30 cellular contexts compared by ENCODE assay signal in genomic region chr10:116802876-116803275, GRCh38. TPM values are rescaled to one million over a fixed set of nuclear protein-coding genes. Genes with fewer than 3 reads are reported as not detected.
"Had no signal": no experiment of that assay in that cellular context is flagged by ENCODE, and none has a peak within 500 bp of the region (broad histone marks: within the 10 kb centered on the region; RNA-seq: fewer than 3 reads in every experiment).

No MANE protein-coding gene starts in this region.

- H3K4me3 ChIP-seq: coronary artery, gastrocnemius medialis, heart left ventricle had no signal

- H3K27me3 ChIP-seq: brain microvascular endothelial cell, dorsolateral prefrontal cortex had no signal

- H3K36me3 ChIP-seq: brain microvascular endothelial cell, gastrocnemius medialis, heart left ventricle, WERI-Rb-1 had no signal

- FAIRE-seq: astrocyte had no signal

- H3K9me3 ChIP-seq: gastrocnemius medialis, heart left ventricle had no signal

- H3K4me1 ChIP-seq: gastrocnemius medialis, heart left ventricle had no signal

- H3K27ac ChIP-seq: brain microvascular endothelial cell, coronary artery, gastrocnemius medialis, heart left ventricle, WERI-Rb-1 had no signal

- DNase-seq: activated CD4-positive, alpha-beta memory T cell treated with anti-CD3 and anti-CD28 coated beads, Interleukin-2, amount 10 ng/mL, durations not matched to agents 7 days and 5 days; activated CD4-positive, alpha-beta T cell treated with anti-CD3 and anti-CD28 coated beads for 1 hour; activated CD4-positive, alpha-beta T cell treated with anti-CD3 and anti-CD28 coated beads for 4 hours; activated CD4-positive, alpha-beta T cell treated with anti-CD3 and anti-CD28 coated beads, Interleukin-2, amount 10 ng/mL, durations not matched to agents 7 days and 5 days; activated CD4-positive, alpha-beta T cell treated with anti-CD3 and anti-CD28 coated beads, Interleukin-2, amount 50 U/mL, for 4 hours; activated CD8-positive, alpha-beta memory T cell treated with anti-CD3 and anti-CD28 coated beads for 24 hours; activated effector memory CD4-positive, alpha-beta T cell treated with Interleukin-2 at 50 U/mL for 16 hours; activated gamma-delta T cell treated with Interleukin-2 at 50 U/mL for 16 hours; activated naive CD4-positive, alpha-beta T cell treated with anti-CD3 and anti-CD28 coated beads, Interleukin-2, amount 50 U/mL, for 16 hours; activated naive CD4-positive, alpha-beta T cell treated with Interleukin-2 at 50 U/mL for 16 hours; activated T-cell treated with anti-CD3 and anti-CD28 coated beads, Interleukin-2, amount 50 U/mL, for 4 hours; amniotic stem cell; brain microvascular endothelial cell; dorsolateral prefrontal cortex; effector memory CD4-positive, alpha-beta T cell; endodermal cell; foreskin fibroblast; gastrocnemius medialis; glutamatergic neuron; heart left ventricle; T-cell; T1000; WERI-Rb-1 had no signal

- ATAC-seq: activated T-helper 17 cell treated with anti-CD3 and anti-CD28 coated beads, Interleukin-2, amount 50 U/mL, for 72 hours; esophagus mucosa; gastrocnemius medialis; heart left ventricle; T-cell had no signal

RNA-seq across cellular contexts. Expression of gene ENO4, which starts 46.4 kb away (rescaled TPM):
- total RNA-seq: activated CD4-positive, alpha-beta memory T cell treated with anti-CD3 and anti-CD28 coated beads, Interleukin-2, amount 10 ng/mL, durations not matched to agents 7 days and 5 days; activated CD4-positive, alpha-beta T cell treated with anti-CD3 and anti-CD28 coated beads, Interleukin-2, amount 10 ng/mL, durations not matched to agents 7 days and 5 days; activated T-cell treated with anti-CD3 and anti-CD28 coated beads, Interleukin-2, amount 50 U/mL, for 4 hours; activated T-helper 17 cell treated with anti-CD3 and anti-CD28 coated beads, Interleukin-2, amount 50 U/mL, for 72 hours; bronchial epithelial cell; cardiac septum; epithelial cell of proximal tubule; esophagus mucosa; gastrocnemius medialis; T-cell had no signal
